In genomic region chr10:22473044-22473443, GRCh38 we compare ENCODE assay signal across 23 cellular contexts.
"Had no signal": no experiment of that assay in that cellular context is flagged by ENCODE, and none has a peak within 500 bp of the region (broad histone marks: within the 10 kb centered on the region; RNA-seq: fewer than 3 reads in every experiment).

No MANE protein-coding gene starts in this region.

- DNase-seq: dorsolateral prefrontal cortex; effector CD8-positive, alpha-beta T cell; endodermal cell; foreskin fibroblast; gastrocnemius medialis; left ventricle myocardium superior; lower lobe of right lung; natural killer cell; occipital lobe; pancreas; right lobe of liver; stimulated activated CD4-positive, alpha-beta T cell treated with anti-CD3 and anti-CD28 coated beads, Interleukin-4, amount 100 ng/mL, for 4 hours; stimulated activated naive CD8-positive, alpha-beta T cell treated with anti-CD3 and anti-CD28 coated beads, Interleukin-15, Interleukin-2, amounts not matched to agents 100 U/mL and 50 U/mL, for 24 hours; substantia nigra; testis; tibial artery; upper lobe of left lung had no signal

- H3K4me3 ChIP-seq: dorsolateral prefrontal cortex, gastrocnemius medialis, lower lobe of right lung, pancreas, right lobe of liver, testis, tibial artery, upper lobe of left lung had no signal

- H3K36me3 ChIP-seq: gastrocnemius medialis, lower lobe of right lung, pancreas, right lobe of liver, tibial artery, upper lobe of left lung had no signal

- H3K27ac ChIP-seq: dorsolateral prefrontal cortex, epithelial cell of prostate, gastrocnemius medialis, lower lobe of right lung, pancreas, right lobe of liver, testis, tibial artery, upper lobe of left lung had no signal

- H3K9me3 ChIP-seq: gastrocnemius medialis, lower lobe of right lung, pancreas, right lobe of liver, testis, tibial artery, upper lobe of left lung had no signal

- H3K27me3 ChIP-seq: testis had no signal

- H3K4me1 ChIP-seq: testis had no signal

- FAIRE-seq: colon, keratinocyte, pancreas, urothelium cell line had no signal

- ATAC-seq: esophagus mucosa; gastrocnemius medialis; left ventricle myocardium superior; lower lobe of right lung; natural killer cell; pancreas; right lobe of liver; stimulated activated memory B cell treated with anti-CD40 and anti-IgM and Interleukin-4, amounts not matched to agents 10 μg/mL and 1 μg/mL and 100 μg/mL, for 72 hours; stimulated activated naive CD8-positive, alpha-beta T cell treated with anti-CD3 and anti-CD28 coated beads, Interleukin-15, Interleukin-2, amounts not matched to agents 100 U/mL and 50 U/mL, for 24 hours had no signal
